Comparison of ENCODE assay signal across 1 cellular context in the genomic region with DNA sequence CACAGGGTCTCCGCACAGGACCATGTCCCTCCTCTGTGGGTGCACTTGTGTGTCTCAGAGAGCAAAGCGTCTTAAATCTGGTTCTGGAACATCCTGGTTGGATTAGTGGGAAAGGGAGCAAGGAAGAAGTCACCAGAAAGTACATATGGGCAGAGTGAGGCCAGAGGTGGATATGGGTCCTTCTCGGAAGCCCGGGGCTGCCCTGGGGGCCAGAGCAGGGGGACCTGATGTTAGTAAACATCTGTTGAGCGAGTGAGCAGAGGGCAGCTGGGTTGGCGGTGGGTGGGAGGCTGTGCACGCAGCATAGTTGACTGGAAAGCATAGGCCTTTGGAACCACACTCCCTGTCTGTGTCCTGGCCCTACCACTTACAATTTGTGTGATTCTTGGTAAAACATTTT.
A peak's percentile ranks its signal among the peaks of the same experiment; 100 is the strongest.
TF ChIP-seq lines count a peak whose summit lies in the region.

No MANE protein-coding gene starts in this region.

TF ChIP-seq in HepG2, 621 proteins besides CTCF, POLR2A, EP300 and RAD21:
- TF ChIP-seq MEIS2 (CRISPR knock-in tag; IDR thresholded peaks at IDR 0.05): 0 out of 2 replicates have a peak, but pooled peaks have one; percentile 13
- TF ChIP-seq ARID4A (CRISPR knock-in tag; IDR thresholded peaks at IDR 0.05; ENCODE audit: borderline replicate concordance): no peak
- TF ChIP-seq RBM22 (optimal IDR thresholded peaks at IDR 0.05; ENCODE audit: low read length): peak; percentile 54
- no peak for TF ChIP-seq ZNF670 (CRISPR knock-in tag; IDR thresholded peaks at IDR 0.05; ENCODE audit: borderline replicate concordance)
